1 cellular context compared by ENCODE assay signal in genomic region chr3:9352917-9353823, GRCh38.
TF ChIP-seq lines count a peak whose summit lies in the region.

No MANE protein-coding gene starts in this region.

TF ChIP-seq in HepG2, 621 proteins besides CTCF, POLR2A, EP300 and RAD21 (continued from another document and continues in another):
- TF ChIP-seq MAX (IDR thresholded peaks at IDR 0.05): no peak; the same call in 1 of the 2 replicates
- TF ChIP-seq DBP (CRISPR knock-in tag; IDR thresholded peaks at IDR 0.05; ENCODE audit: not compliant biosample characterization): no peak
- no peak for TF ChIP-seq ZKSCAN1 (IDR thresholded peaks at IDR 0.05; ENCODE audit: low read length)
- no peak for TF ChIP-seq PRDM15 (CRISPR knock-in tag; IDR thresholded peaks at IDR 0.05)
- TF ChIP-seq FLYWCH1 (CRISPR knock-in tag; IDR thresholded peaks at IDR 0.05): no peak
- TF ChIP-seq MEF2D (CRISPR knock-in tag; IDR thresholded peaks at IDR 0.05): no peak
- peak; percentile 49; the same call in 1 of the 2 replicates for TF ChIP-seq CREM (IDR thresholded peaks at IDR 0.05)
- no peak for TF ChIP-seq CREM (CRISPR knock-in tag; IDR thresholded peaks at IDR 0.05)
- TF ChIP-seq MTF1 (CRISPR knock-in tag; IDR thresholded peaks at IDR 0.05): no peak
- TF ChIP-seq LRRFIP1 (CRISPR knock-in tag; conservative IDR thresholded peaks at IDR 0.05): no peak
- no peak for TF ChIP-seq ZNF343 (CRISPR knock-in tag; IDR thresholded peaks at IDR 0.05)
- no peak for TF ChIP-seq RELA (CRISPR knock-in tag; IDR thresholded peaks at IDR 0.05)
- TF ChIP-seq ZBTB37 (CRISPR knock-in tag; IDR thresholded peaks at IDR 0.05): no peak
- TF ChIP-seq ZHX1 (CRISPR knock-in tag; IDR thresholded peaks at IDR 0.05; ENCODE audit: low read depth): 0 out of 2 replicates have a peak, but pooled peaks have one; percentile 28
- no peak for TF ChIP-seq ZNF549 (CRISPR knock-in tag; IDR thresholded peaks at IDR 0.05)
- no peak for TF ChIP-seq KAT7 (CRISPR knock-in tag; IDR thresholded peaks at IDR 0.05; ENCODE audit: borderline replicate concordance)
- no peak for TF ChIP-seq TBL1XR1 (IDR thresholded peaks at IDR 0.05; ENCODE audit: borderline replicate concordance, low read length, partially characterized antibody)
- TF ChIP-seq CCAR2 (optimal IDR thresholded peaks at IDR 0.05; ENCODE audit: low read depth, low read length): no peak
- TF ChIP-seq NFAT5 (CRISPR knock-in tag; IDR thresholded peaks at IDR 0.05): no peak
- no peak for TF ChIP-seq GPN1 (CRISPR knock-in tag; IDR thresholded peaks at IDR 0.05; ENCODE audit: borderline replicate concordance)
- no peak for TF ChIP-seq ZBTB8A (CRISPR knock-in tag; IDR thresholded peaks at IDR 0.05; ENCODE audit: borderline replicate concordance, low read depth)
- peak; percentile 72 for TF ChIP-seq SOX5 (CRISPR knock-in tag; IDR thresholded peaks at IDR 0.05; ENCODE audit: borderline replicate concordance)
- TF ChIP-seq ZNF878 (CRISPR knock-in tag; IDR thresholded peaks at IDR 0.05): 0 out of 2 replicates have a peak, but pooled peaks have one; percentile 43
- TF ChIP-seq GABPA (IDR thresholded peaks at IDR 0.05; ENCODE audit: low read depth, low read length): no peak
- TF ChIP-seq GABPA (CRISPR knock-in tag; IDR thresholded peaks at IDR 0.05; ENCODE audit: low read depth): peak; percentile 66
- no peak for TF ChIP-seq ZNF616 (CRISPR knock-in tag; IDR thresholded peaks at IDR 0.05; ENCODE audit: low read depth)
- TF ChIP-seq ZMYM2 (CRISPR knock-in tag; IDR thresholded peaks at IDR 0.05): no peak
- TF ChIP-seq ZNF407 (CRISPR knock-in tag; IDR thresholded peaks at IDR 0.05; ENCODE audit: not compliant biosample characterization): no peak
